Comparison of ENCODE assay signal across 8 cellular contexts in the genomic region with DNA sequence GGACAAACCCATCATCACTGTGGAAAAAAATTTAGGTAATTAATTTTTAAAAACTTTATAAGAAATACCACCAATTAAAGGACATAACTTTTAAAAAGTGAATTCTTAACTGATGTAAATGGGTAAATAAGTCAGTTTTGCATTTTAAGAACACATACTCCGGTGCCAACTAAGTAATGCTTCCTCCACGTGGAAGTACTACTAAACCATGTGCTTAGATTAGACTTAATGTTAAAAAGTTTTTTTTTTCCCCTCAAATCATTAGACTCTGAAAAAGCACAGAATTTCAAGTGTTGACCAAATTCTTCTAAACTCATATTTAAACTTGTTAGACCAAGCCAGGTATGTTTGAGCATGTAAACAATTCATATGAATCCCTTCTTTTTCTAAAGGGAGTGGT.
"Had no signal": no experiment of that assay in that cellular context is flagged by ENCODE, and none has a peak within 500 bp of the region (broad histone marks: within the 10 kb centered on the region; RNA-seq: fewer than 3 reads in every experiment).

No MANE protein-coding gene starts in this region.

- H3K27ac Mint-ChIP-seq: activated B cell treated with CpG ODN at 0.5 μM for 24 hours, nephron progenitor cell had no signal

- H3K27me3 ChIP-seq: cardiac muscle cell, esophagus squamous epithelium, transverse colon had no signal

- H3K9me3 Mint-ChIP-seq: activated B cell treated with CpG ODN at 0.5 μM for 24 hours, nephron progenitor cell, T-cell had no signal

- ATAC-seq: T-cell had no signal

- DNase-seq: activated B cell treated with CpG ODN at 0.5 μM for 24 hours, esophagus squamous epithelium, nephron progenitor cell, substantia nigra, T-cell, transverse colon had no signal

- H3K36me3 ChIP-seq: cardiac muscle cell, esophagus squamous epithelium, transverse colon had no signal

- H3K27ac ChIP-seq: cardiac muscle cell, esophagus squamous epithelium, skin epidermis had no signal

- H3K4me3 ChIP-seq: cardiac muscle cell, esophagus squamous epithelium, skin epidermis, transverse colon had no signal

- H3K4me3 Mint-ChIP-seq: activated B cell treated with CpG ODN at 0.5 μM for 24 hours, nephron progenitor cell, T-cell had no signal

- H3K9me3 ChIP-seq: esophagus squamous epithelium, transverse colon had no signal

- H3K27me3 Mint-ChIP-seq: activated B cell treated with CpG ODN at 0.5 μM for 24 hours, T-cell had no signal

- H3K36me3 Mint-ChIP-seq: T-cell had no signal
